In the genomic region with DNA sequence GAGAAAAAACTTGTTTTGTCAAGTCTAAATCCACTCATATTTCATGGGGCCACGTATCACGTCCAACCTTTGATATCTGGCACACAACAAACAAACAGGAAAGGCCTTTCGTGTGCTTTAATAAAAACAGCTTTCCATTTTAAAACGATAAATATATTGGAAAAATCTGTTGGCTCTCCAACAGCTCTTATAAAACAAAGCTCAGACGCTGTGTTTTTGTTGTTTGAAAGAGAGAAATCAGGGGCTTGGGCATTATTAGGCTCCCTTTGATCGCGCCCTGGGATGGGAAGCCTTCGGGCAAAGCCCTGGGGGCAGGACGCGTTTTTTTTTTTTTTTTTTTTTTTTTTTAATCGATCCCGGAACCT, we compare ENCODE assay signal across 8 cellular contexts. TPM values are rescaled to one million over a fixed set of nuclear protein-coding genes. Genes with fewer than 3 reads are reported as not detected.
DNase-seq lines count a peak whose midpoint lies in the region; ATAC-seq, FAIRE-seq and TF ChIP-seq lines count a peak whose summit lies in the region.

No MANE protein-coding gene starts in this region.

- H3K4me1 ChIP-seq in CD8-positive, alpha-beta memory T cell (ENCODE audit: insufficient read depth, low read length) = peaks cover 7% of the 10 kb centered on the region
- peaks cover 9% of the 10 kb centered on the region for H3K4me1 ChIP-seq in endocrine pancreas (ENCODE audit: control insufficient read depth, insufficient read depth, low read length)
- peaks cover 24% of the 10 kb centered on the region for H3K4me1 ChIP-seq in neuron (ENCODE audit: insufficient read depth, low read length)
- peaks cover 9% of the 10 kb centered on the region for H3K4me1 ChIP-seq in mucosa of descending colon (ENCODE audit: low read depth)

- ATAC-seq in mucosa of descending colon = no peak
- ATAC-seq in HG02852 (IDR thresholded peaks at IDR 0.05; ENCODE audit: unreplicated experiment) = no peak

- H2AFZ ChIP-seq in neuron (ENCODE audit: low read depth, low read length) = peak overlapping the region; percentile 99

- H3K36me3 Mint-ChIP-seq in CD8-positive, alpha-beta memory T cell = peaks cover 0 to 8% (median 6%) of the 10 kb centered on the region in 3 donors

- no peaks in the 10 kb centered on the region for H3K36me3 ChIP-seq in CD8-positive, alpha-beta memory T cell (ENCODE audit: insufficient read depth, low read length)
- no peaks in the 10 kb centered on the region for H3K36me3 ChIP-seq in endocrine pancreas (ENCODE audit: control insufficient read depth, insufficient read depth, low read length)
- H3K36me3 ChIP-seq in neuron (ENCODE audit: insufficient read depth, low read length) = peaks cover 4% of the 10 kb centered on the region
- H3K36me3 ChIP-seq in mucosa of descending colon (ENCODE audit: low read depth) = no peaks in the 10 kb centered on the region

- H3K9me3 ChIP-seq in CD8-positive, alpha-beta memory T cell (ENCODE audit: low read length) = no peaks in the 10 kb centered on the region
- no peaks in the 10 kb centered on the region for H3K9me3 ChIP-seq in endocrine pancreas (ENCODE audit: control insufficient read depth, low read length)
- H3K9me3 ChIP-seq in neuron (ENCODE audit: low read length) = peaks cover 3% of the 10 kb centered on the region
- peaks cover 16% of the 10 kb centered on the region for H3K9me3 ChIP-seq in mucosa of descending colon

- no peak overlapping the region for H3K9ac ChIP-seq in endocrine pancreas (ENCODE audit: control insufficient read depth, insufficient read depth, low read length)

- TF ChIP-seq POLR2A in GM12892 (IDR thresholded peaks at IDR 0.05; ENCODE audit: low read depth, low read length) = no peak

- peaks cover 0 to 4% of the 10 kb centered on the region in 2 donors for H3K27me3 Mint-ChIP-seq in CD8-positive, alpha-beta memory T cell

- no peak overlapping the region for H3K4me3 ChIP-seq in CD8-positive, alpha-beta memory T cell (ENCODE audit: low read length)
- H3K4me3 ChIP-seq in endocrine pancreas (ENCODE audit: control insufficient read depth, insufficient read depth, low read length) = peak overlapping the region; percentile 87
- peak overlapping the region; percentile 52 for H3K4me3 ChIP-seq in neuron (ENCODE audit: low read length)
- H3K4me3 ChIP-seq in mucosa of descending colon = no peak overlapping the region

- FAIRE-seq in GM12892 (lab: Jason Lieb, UNC) = no peak

- H3K27ac ChIP-seq in CD8-positive, alpha-beta memory T cell (ENCODE audit: low read depth, low read length) = no peak overlapping the region

- no peak for TF ChIP-seq CTCF in mucosa of descending colon (IDR thresholded peaks at IDR 0.05)

- H3K4me3 Mint-ChIP-seq in CD8-positive, alpha-beta memory T cell = peak overlapping the region; percentile 80 to 93 (median 87)

- intact Hi-C loops in mucosa of descending colon (cut with DNase I, micrococcal nuclease) = no loop called here

- no peaks in the 10 kb centered on the region for H3K27me3 ChIP-seq in CD8-positive, alpha-beta memory T cell (ENCODE audit: insufficient read depth, low read length, poor library complexity, severe bottlenecking)
- no peaks in the 10 kb centered on the region for H3K27me3 ChIP-seq in endocrine pancreas (ENCODE audit: control insufficient read depth, insufficient read depth, low read length)
- no peaks in the 10 kb centered on the region for H3K27me3 ChIP-seq in neuron (ENCODE audit: insufficient read depth, low read length)

- H3K4me1 Mint-ChIP-seq in CD8-positive, alpha-beta memory T cell = peaks cover 19 to 34% (median 27%) of the 10 kb centered on the region in 3 donors

- H3K9me3 Mint-ChIP-seq in CD8-positive, alpha-beta memory T cell = peaks cover 0 to 15% (median 7%) of the 10 kb centered on the region in 5 donors

- CTCF ChIA-PET in CD8-positive, alpha-beta memory T cell (lab: Charles Lee) = no interaction called here

- peak in 1 of 5 donors; percentile 15 for DNase-seq in CD8-positive, alpha-beta memory T cell
- peak; percentile 55 for DNase-seq in NCI-H1092 treated with DMSO at 0.1 percent for 48 hours (lab: John Stamatoyannopoulos, UW)
- DNase-seq in mucosa of descending colon = no peak
- no peak for DNase-seq in GM12892 (ENCODE audit: insufficient read length)
- no peak for DNase-seq in NCI-H1436 (lab: John Stamatoyannopoulos, UW)

- H3K27ac Mint-ChIP-seq in CD8-positive, alpha-beta memory T cell = peak overlapping the region; percentile 73 to 91 (median 84)

- POLR2A ChIA-PET in CD8-positive, alpha-beta memory T cell (lab: Charles Lee) = no interaction called here

RNA-seq across cellular contexts. Expression of a gene that starts 0.4 kb away (rescaled TPM):
- total RNA-seq in CD8-positive, alpha-beta memory T cell = 1 to 10 TPM; 5.5 to 5.7 TPM
- polyA plus RNA-seq in CD8-positive, alpha-beta memory T cell = 8.6 TPM
- total RNA-seq in mucosa of descending colon = 10 to 100 TPM; 29.6 to 47.9 (median 36.5) TPM
- not detected for polyA plus RNA-seq in GM12892 (2012; ENCODE audit: missing spikeins)

Comparison
In these comparisons a context has a peak if more than half of its experiments do, and no peak if none do; other contexts are left out.
1. H3K4me3 ChIP-seq: peak in endocrine pancreas (single experiment) and neuron (single experiment); none in CD8-positive, alpha-beta memory T cell (single experiment) and mucosa of descending colon (single experiment).
2. RNA of a gene that starts 0.4 kb away (total RNA-seq): 29.6 to 47.9 TPM in mucosa of descending colon; 5.5 to 5.7 TPM in CD8-positive, alpha-beta memory T cell; every median in the first group is over 4 times any median in the second.